In the genomic region with DNA sequence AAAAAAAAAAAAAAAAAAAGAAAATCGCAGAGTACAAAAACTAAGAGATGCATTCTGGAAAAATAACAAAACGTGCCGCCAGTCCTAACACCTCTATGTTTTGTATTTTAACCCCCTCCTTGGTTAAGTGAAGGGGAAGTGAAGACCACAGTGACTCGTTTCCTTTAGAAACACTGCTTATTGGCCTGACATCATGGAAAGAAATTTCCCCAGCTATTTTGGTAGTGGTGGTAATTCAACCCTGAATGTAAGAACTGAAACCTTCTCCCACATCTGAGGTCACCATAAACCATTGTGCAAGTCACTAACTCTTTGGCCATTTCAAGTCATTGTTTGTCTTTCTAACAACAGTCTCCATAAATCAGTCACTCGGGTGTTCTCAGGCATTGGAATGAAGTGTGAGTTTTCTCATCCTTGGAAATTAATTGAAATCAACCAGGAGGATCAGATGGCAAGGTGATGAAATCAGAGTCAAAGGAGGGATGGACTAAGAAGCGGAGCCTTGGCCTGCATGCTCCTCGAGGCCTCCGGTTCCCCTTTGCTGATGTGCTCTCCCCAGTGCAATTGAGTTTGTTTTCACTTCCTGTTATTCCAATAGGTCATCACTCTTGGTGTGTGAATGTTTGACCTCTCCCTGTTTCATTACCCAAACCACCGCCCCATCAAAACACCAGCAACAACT, we compare ENCODE assay signal across 9 cellular contexts.
A peak's percentile ranks its signal among the peaks of the same experiment; 100 is the strongest.
DNase-seq lines count a peak whose midpoint lies in the region; ATAC-seq, FAIRE-seq and TF ChIP-seq lines count a peak whose summit lies in the region.
"Had no signal": no experiment of that assay in that cellular context is flagged by ENCODE, and none has a peak within 500 bp of the region (broad histone marks: within the 10 kb centered on the region; RNA-seq: fewer than 3 reads in every experiment).

No MANE protein-coding gene starts in this region.

- no peak overlapping the region for H3K4me3 Mint-ChIP-seq in activated T-cell treated with anti-CD3 and anti-CD28 coated beads, Interleukin-2, amount 50 U/mL, for 4 hours

- peaks cover 42% of the 10 kb centered on the region for H3K4me1 Mint-ChIP-seq in activated T-cell treated with anti-CD3 and anti-CD28 coated beads, Interleukin-2, amount 50 U/mL, for 4 hours (ENCODE audit: low read depth)

- H3K9me3 ChIP-seq in small intestine (ENCODE audit: control insufficient read depth, low read depth), result no peaks in the 10 kb centered on the region
- H3K9me3 ChIP-seq: gastrocnemius medialis had no signal

- no peaks in the 10 kb centered on the region for H3K36me3 ChIP-seq in small intestine (ENCODE audit: control insufficient read depth in 2 of 2, insufficient read depth in 2 of 2, low read length in 2 of 2)
- H3K36me3 ChIP-seq: gastrocnemius medialis had no signal

- H3K27me3 Mint-ChIP-seq in activated T-cell treated with anti-CD3 and anti-CD28 coated beads, Interleukin-2, amount 50 U/mL, for 4 hours (ENCODE audit: low read depth), result no peaks in the 10 kb centered on the region

- WGBS in small intestine, 3 donors, result 58 to 84% (median 66%) methylated on average over 9 of the region's 9 CpGs

- DNase-seq in GM13977 (ENCODE audit: low spot score) (peak; percentile 84), GM20000 (ENCODE audit: low spot score) (peak; percentile 83), small intestine (peak; percentile 48), NCI-H748 treated with DMSO at 0.1 percent for 48 hours (lab: John Stamatoyannopoulos, UW) (no peak), NCI-H1436 (lab: John Stamatoyannopoulos, UW) (no peak), foreskin melanocyte (no peak)
- peak; percentile 10 for DNase-seq in activated T-cell treated with anti-CD3 and anti-CD28 coated beads, Interleukin-2, amount 50 U/mL, for 4 hours

- H3K27me3 ChIP-seq in small intestine (ENCODE audit: control insufficient read depth in 2 of 2, insufficient read depth in 2 of 2, low read length in 2 of 2), result no peaks in the 10 kb centered on the region
- H3K27me3 ChIP-seq: gastrocnemius medialis had no signal

- no peak for TF ChIP-seq CTCF in GM13977 (IDR thresholded peaks at IDR 0.05; ENCODE audit: extremely low read depth, insufficient read depth, missing control alignments)
- no peak for TF ChIP-seq CTCF in GM20000 (IDR thresholded peaks at IDR 0.05; ENCODE audit: extremely low read depth, missing control alignments)

- peak overlapping the region in 1 of 2 donors; percentile 32 for H3K27ac ChIP-seq in small intestine (ENCODE audit: low read depth in 1 of 2, low read length in 1 of 2)
- H3K27ac ChIP-seq: gastrocnemius medialis had no signal

- FAIRE-seq in small intestine (lab: Jason Lieb, UNC), result no peak

- H3K36me3 Mint-ChIP-seq in activated T-cell treated with anti-CD3 and anti-CD28 coated beads, Interleukin-2, amount 50 U/mL, for 4 hours (ENCODE audit: insufficient read depth), result peaks cover 2% of the 10 kb centered on the region

- no peaks in the 10 kb centered on the region for H3K4me1 ChIP-seq in small intestine (ENCODE audit: control insufficient read depth in 2 of 2, insufficient read depth in 1 of 2, low read depth in 1 of 2, low read length in 1 of 2)
- H3K4me1 ChIP-seq: gastrocnemius medialis had no signal

- in situ Hi-C loops in GM13977 (cut with MboI; ENCODE audit: low pct_unique_long_range_greater_than_20kb, low sequenced_read_pairs, unreplicated experiment), result no loop called here

- ATAC-seq in HG03460 (IDR thresholded peaks at IDR 0.05; ENCODE audit: unreplicated experiment), result peak; percentile 87
- ATAC-seq in activated T-cell treated with anti-CD3 and anti-CD28 coated beads, Interleukin-2, amount 50 U/mL, for 4 hours, result peak; percentile 78 to 85

- H3K9me3 Mint-ChIP-seq in activated T-cell treated with anti-CD3 and anti-CD28 coated beads, Interleukin-2, amount 50 U/mL, for 4 hours, result no peaks in the 10 kb centered on the region

- peak overlapping the region in 1 of 2 donors; percentile 12 for H3K4me3 ChIP-seq in small intestine (ENCODE audit: low read depth in 1 of 2, low read length in 2 of 2)
- H3K4me3 ChIP-seq: gastrocnemius medialis had no signal

Comparison
In these comparisons a context has a peak if more than half of its experiments do, and no peak if none do; other contexts are left out.
1. DNase-seq: peak in GM13977 (single experiment), GM20000 (single experiment), activated T-cell treated with anti-CD3 and anti-CD28 coated beads, Interleukin-2, amount 50 U/mL, for 4 hours (single experiment) and small intestine (single experiment); none in NCI-H748 treated with DMSO at 0.1 percent for 48 hours (single experiment), NCI-H1436 (single experiment) and foreskin melanocyte (single experiment).